In genomic region chr16:1613728-1614225, GRCh38 we compare ENCODE assay signal across 8 cellular contexts.
DNase-seq lines count a peak whose midpoint lies in the region; ATAC-seq lines count a peak whose summit lies in the region.

No MANE protein-coding gene starts in this region.

- DNase-seq in DMS53 (lab: John Stamatoyannopoulos, UW) (peak; percentile 24), DMS53 treated with DMSO at 0.1 percent for 48 hours (lab: John Stamatoyannopoulos, UW; ENCODE audit: unreplicated experiment) (no peak), RPMI8226 (peak; percentile 35), DMS153 (lab: John Stamatoyannopoulos, UW) (no peak), NCI-H774 (lab: John Stamatoyannopoulos, UW) (no peak)

- ATAC-seq in HG02763 (IDR thresholded peaks at IDR 0.05; ENCODE audit: unreplicated experiment): no peak

- H3K9me3 ChIP-seq in endocrine pancreas (ENCODE audit: control insufficient read depth, low read length) (no peaks in the 10 kb centered on the region), neuron (ENCODE audit: low read length) (no peaks in the 10 kb centered on the region)

- H3K9ac ChIP-seq in endocrine pancreas (ENCODE audit: control insufficient read depth, insufficient read depth, low read length): no peak overlapping the region

- H3K27me3 ChIP-seq in endocrine pancreas (ENCODE audit: control insufficient read depth, insufficient read depth, low read length): no peaks in the 10 kb centered on the region
- H3K27me3 ChIP-seq in neuron (ENCODE audit: insufficient read depth, low read length): no peaks in the 10 kb centered on the region

- H3K4me1 ChIP-seq in endocrine pancreas (ENCODE audit: control insufficient read depth, insufficient read depth, low read length) (peaks cover 7% of the 10 kb centered on the region), neuron (ENCODE audit: insufficient read depth, low read length) (peaks cover 29% of the 10 kb centered on the region)

- H3K36me3 ChIP-seq in endocrine pancreas (ENCODE audit: control insufficient read depth, insufficient read depth, low read length): no peaks in the 10 kb centered on the region
- H3K36me3 ChIP-seq in neuron (ENCODE audit: insufficient read depth, low read length): peaks cover 23% of the 10 kb centered on the region

- no peak overlapping the region for H2AFZ ChIP-seq in neuron (ENCODE audit: low read depth, low read length)

- H3K4me3 ChIP-seq in endocrine pancreas (ENCODE audit: control insufficient read depth, insufficient read depth, low read length) (peak overlapping the region; percentile 6), neuron (ENCODE audit: low read length) (peak overlapping the region; percentile 89)

Comparison
In these comparisons a context has a peak if more than half of its experiments do, and no peak if none do; other contexts are left out.
1. DNase-seq: peak in DMS53 (single experiment) and RPMI8226 (single experiment); none in DMS53 treated with DMSO at 0.1 percent for 48 hours (single experiment), DMS153 (single experiment) and NCI-H774 (single experiment).